ENCODE assay signal across 9 cellular contexts in the genomic region with DNA sequence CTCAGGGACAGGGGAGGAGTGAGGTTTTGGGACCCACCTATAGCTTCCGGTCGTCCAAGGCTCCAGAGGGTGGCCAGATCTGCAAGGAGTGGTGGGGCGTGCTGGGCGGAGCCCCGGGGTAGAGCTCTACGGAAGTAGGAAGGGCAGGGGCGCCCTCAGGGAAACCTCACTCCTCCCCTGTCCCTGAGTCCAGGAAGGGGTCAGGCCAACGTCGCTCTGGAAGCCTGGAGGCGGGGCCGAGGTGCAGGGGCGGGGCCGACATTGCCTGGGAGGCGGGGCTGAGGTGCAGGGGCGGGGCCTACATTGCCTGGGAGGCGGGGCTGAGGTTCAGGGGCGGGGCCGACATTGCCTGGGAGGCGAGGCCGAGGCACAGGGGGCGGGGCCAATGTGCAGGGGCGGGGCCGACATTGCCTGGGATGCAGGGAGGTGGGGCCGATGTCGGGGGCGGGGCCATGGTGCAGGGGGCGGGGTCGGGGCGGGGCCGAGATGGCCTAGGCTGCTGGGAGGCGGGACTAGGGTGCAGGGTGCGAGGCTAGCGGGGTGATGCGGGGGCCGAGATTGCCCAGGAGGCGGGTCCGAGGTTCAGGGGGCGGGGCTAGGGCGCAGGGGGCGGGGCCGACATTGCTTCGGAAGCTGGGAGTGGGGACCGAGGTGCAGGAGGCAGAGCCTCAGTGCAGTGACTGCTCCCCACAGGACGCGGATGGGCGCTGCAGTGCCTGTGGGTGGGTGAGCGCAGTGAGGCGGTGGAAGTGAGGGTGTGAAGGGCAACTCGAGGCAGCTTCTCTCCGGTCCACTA. TPM values are rescaled to one million over a fixed set of nuclear protein-coding genes. Genes with fewer than 3 reads are reported as not detected.
A peak's percentile ranks its signal among the peaks of the same experiment; 100 is the strongest.
DNase-seq lines count a peak whose midpoint lies in the region; ATAC-seq and TF ChIP-seq lines count a peak whose summit lies in the region.
"Had no signal": no experiment of that assay in that cellular context is flagged by ENCODE, and none has a peak within 500 bp of the region (broad histone marks: within the 10 kb centered on the region; RNA-seq: fewer than 3 reads in every experiment).

No MANE protein-coding gene starts in this region.

- POLR2A ChIA-PET in activated B cell treated with CpG ODN at 0.5 μM for 24 hours (lab: Charles Lee), result interaction anchor here (0.5 to 0.7 kb wide), 2 partner anchors 36 to 316 kb away, joined by 4 read pairs; no protein-coding TSS in a partner anchor

- peak overlapping the region; percentile 66 for H3K4me2 ChIP-seq in mammary epithelial cell (ENCODE audit: insufficient read depth, low read depth, low read length)

- BruUV-seq in mammary epithelial cell (replicated peaks; lab: Mats Ljungman, UMichigan), result no TSS peak

- peak overlapping the region in 1 of 4 donors; percentile 50 for H3K4me3 Mint-ChIP-seq in CD4-positive, CD25-positive, alpha-beta regulatory T cell
- H3K4me3 Mint-ChIP-seq in activated B cell treated with CpG ODN at 0.5 μM for 24 hours, result no peak overlapping the region

- H2AFZ ChIP-seq in mammary epithelial cell (ENCODE audit: low read depth, low read length), result peak overlapping the region; percentile 64

- no peaks in the 10 kb centered on the region for H3K36me3 Mint-ChIP-seq in CD4-positive, CD25-positive, alpha-beta regulatory T cell
- no peaks in the 10 kb centered on the region for H3K36me3 Mint-ChIP-seq in activated B cell treated with CpG ODN at 0.5 μM for 24 hours (ENCODE audit: low read depth)

- H3K4me1 ChIP-seq in CD4-positive, CD25-positive, alpha-beta regulatory T cell (ENCODE audit: control insufficient read depth, insufficient read depth, low read length, poor library complexity, severe bottlenecking), result peaks cover 16% of the 10 kb centered on the region
- no peaks in the 10 kb centered on the region for H3K4me1 ChIP-seq in mammary epithelial cell (ENCODE audit: insufficient read depth, low read length)

- H3K36me3 ChIP-seq in CD4-positive, CD25-positive, alpha-beta regulatory T cell (ENCODE audit: control insufficient read depth, insufficient read depth, low read length), result no peaks in the 10 kb centered on the region
- no peaks in the 10 kb centered on the region for H3K36me3 ChIP-seq in mammary epithelial cell (ENCODE audit: insufficient read depth, low read length)

- H3K4me1 Mint-ChIP-seq in CD4-positive, CD25-positive, alpha-beta regulatory T cell, result peaks cover 0 to 19% (median 2%) of the 10 kb centered on the region in 4 donors
- H3K4me1 Mint-ChIP-seq in activated B cell treated with CpG ODN at 0.5 μM for 24 hours, result peaks cover 9% of the 10 kb centered on the region

- dilution Hi-C loops in mammary epithelial cell (cut with HindIII; ENCODE audit: low sequenced_read_pairs), result no loop called here

- CTCF ChIA-PET in activated B cell treated with CpG ODN at 0.5 μM for 24 hours (lab: Charles Lee) (no interaction called here), mammary epithelial cell (lab: Charles Lee; ENCODE audit: low non-redundant PET) (no interaction called here)

- peaks cover 26% of the 10 kb centered on the region for H3K27me3 Mint-ChIP-seq in CD4-positive, CD25-positive, alpha-beta regulatory T cell
- peaks cover 38% of the 10 kb centered on the region for H3K27me3 Mint-ChIP-seq in activated B cell treated with CpG ODN at 0.5 μM for 24 hours

- no peak for TF ChIP-seq CTCF in activated B cell treated with CpG ODN at 0.5 μM for 24 hours (IDR thresholded peaks at IDR 0.05)
- no peak for TF ChIP-seq CTCF in mammary epithelial cell (conservative IDR thresholded peaks at IDR 0.05 in 1 of 2, IDR thresholded peaks at IDR 0.05 in 1 of 2; ENCODE audit: extremely low read depth in 1 of 2, insufficient read depth in 1 of 2, low read depth in 1 of 2, low read length in 2 of 2)

- no peak overlapping the region for H3K27ac Mint-ChIP-seq in CD4-positive, CD25-positive, alpha-beta regulatory T cell
- H3K27ac Mint-ChIP-seq in activated B cell treated with CpG ODN at 0.5 μM for 24 hours, result no peak overlapping the region

- no peak overlapping the region for H3K9ac ChIP-seq in mammary epithelial cell (ENCODE audit: insufficient read depth, low read length)

- no peak overlapping the region for H3K27ac ChIP-seq in CD4-positive, CD25-positive, alpha-beta regulatory T cell (ENCODE audit: insufficient read depth, low read length, poor library complexity, severe bottlenecking)
- H3K27ac ChIP-seq in mammary epithelial cell (ENCODE audit: insufficient read depth, low read depth, low read length), result no peak overlapping the region

- intact Hi-C loops in activated B cell treated with CpG ODN at 0.5 μM for 24 hours (cut with micrococcal nuclease), result no loop called here
- intact Hi-C loops in mammary epithelial cell (cut with micrococcal nuclease), result no loop called here

- peaks cover 0 to 5% (median 0%) of the 10 kb centered on the region in 7 donors for H3K9me3 Mint-ChIP-seq in CD4-positive, CD25-positive, alpha-beta regulatory T cell
- peaks cover 7% of the 10 kb centered on the region for H3K9me3 Mint-ChIP-seq in activated B cell treated with CpG ODN at 0.5 μM for 24 hours

- in situ Hi-C loops in mammary epithelial cell (cut with MboI; ENCODE audit: low sequenced_read_pairs in 2 of 2), result no loop called here

- peak; percentile 52 to 57 for ATAC-seq in CD4-positive, CD25-positive, alpha-beta regulatory T cell (ENCODE audit: low read depth in 2 of 2)
- ATAC-seq in activated B cell treated with CpG ODN at 0.5 μM for 24 hours (ENCODE audit: low read depth), result peak; percentile 72
- ATAC-seq in left lobe of liver, result peak; percentile 78
- no peak for ATAC-seq in HG03520 (IDR thresholded peaks at IDR 0.05; ENCODE audit: unreplicated experiment)

- no peaks in the 10 kb centered on the region for H3K9me3 ChIP-seq in CD4-positive, CD25-positive, alpha-beta regulatory T cell (ENCODE audit: control insufficient read depth in 2 of 2, low read length in 2 of 2)
- H3K9me3 ChIP-seq in mammary epithelial cell (replicated peaks; ENCODE audit: insufficient read depth, low read length), result no peaks in the 10 kb centered on the region

- WGBS in mammary epithelial cell (ENCODE audit: low coverage, missing lambda C conversion rate), result 0% methylated on average over 3 of the region's 50 CpGs

- H3K27me3 ChIP-seq in CD4-positive, CD25-positive, alpha-beta regulatory T cell (ENCODE audit: control insufficient read depth, insufficient read depth, low read length), result no peaks in the 10 kb centered on the region
- H3K27me3 ChIP-seq in mammary epithelial cell (ENCODE audit: insufficient read depth, low read length), result peaks cover 7% of the 10 kb centered on the region

- H4K20me1 ChIP-seq in mammary epithelial cell (ENCODE audit: insufficient read depth, low read length), result no peaks in the 10 kb centered on the region

- no peaks in the 10 kb centered on the region for H3K79me2 ChIP-seq in mammary epithelial cell (ENCODE audit: insufficient read depth, low read length)

- DNase-seq in CD4-positive, CD25-positive, alpha-beta regulatory T cell, result peak; percentile 39 to 53 (median 45)
- DNase-seq in Jurkat, Clone E6-1 (ENCODE audit: low read depth, low spot score), result peak; percentile 53
- DNase-seq in activated B cell treated with CpG ODN at 0.5 μM for 24 hours, result no peak
- DNase-seq in mammary epithelial cell, result peak; percentile 16
- DNase-seq in left lobe of liver (ENCODE audit: low spot score), result peak; percentile 67
- DNase-seq in stimulated activated CD8-positive, alpha-beta memory T cell treated with anti-CD3 and anti-CD28 coated beads, Interleukin-15, amount 100 ng/mL, for 48 hours (ENCODE audit: low read depth in 2 of 2), result peak; percentile 47 to 59
- no peak for DNase-seq in OCI-M2 (lab: John Stamatoyannopoulos, UW; ENCODE audit: unreplicated experiment)

- H3K4me3 ChIP-seq in CD4-positive, CD25-positive, alpha-beta regulatory T cell (ENCODE audit: low read depth, low read length), result no peak overlapping the region
- no peak overlapping the region for H3K4me3 ChIP-seq in Jurkat, Clone E6-1 (ENCODE audit: low read length)
- H3K4me3 ChIP-seq in mammary epithelial cell (replicated peaks in 1 of 3; ENCODE audit: insufficient read depth in 1 of 3, low read depth in 2 of 3, low read length in 3 of 3), result peak overlapping the region in 1 of 3 experiments; percentile 4

RNA-seq across cellular contexts. Expression of a gene that starts 4.9 kb away (rescaled TPM):
- total RNA-seq in CD4-positive, CD25-positive, alpha-beta regulatory T cell, result not detected
- polyA plus RNA-seq in CD4-positive, CD25-positive, alpha-beta regulatory T cell, result not detected
- polyA plus RNA-seq in Jurkat, Clone E6-1 (2012; ENCODE audit: insufficient read depth, insufficient read length), result 9.0 TPM
- not detected in 2 replicates for total RNA-seq in activated B cell treated with CpG ODN at 0.5 μM for 24 hours
- total RNA-seq in mammary epithelial cell, result 1 to 10 TPM in 1 of 2 donors, under 1 TPM in 1; 0.33 to 1.0 TPM
- not detected for polyA plus RNA-seq in mammary epithelial cell
- not detected for polyA minus RNA-seq in mammary epithelial cell
- total RNA-seq in left lobe of liver, result 6.6 TPM

RNA-seq across cellular contexts. Expression of a gene that starts 8.6 kb away (rescaled TPM):
- total RNA-seq in CD4-positive, CD25-positive, alpha-beta regulatory T cell, result 3.3 TPM
- polyA plus RNA-seq in CD4-positive, CD25-positive, alpha-beta regulatory T cell, result not detected
- 1.2 TPM for polyA plus RNA-seq in Jurkat, Clone E6-1 (2012; ENCODE audit: insufficient read depth, insufficient read length)
- total RNA-seq in activated B cell treated with CpG ODN at 0.5 μM for 24 hours (not detected in 2 replicates), mammary epithelial cell (not detected), left lobe of liver (not detected)
- not detected for polyA plus RNA-seq in mammary epithelial cell
- not detected for polyA minus RNA-seq in mammary epithelial cell
- total RNA-seq: frontal cortex had no signal

RNA-seq across cellular contexts. Expression of a gene that starts 27.7 kb away (rescaled TPM):
- 0.64 TPM for total RNA-seq in CD4-positive, CD25-positive, alpha-beta regulatory T cell
- 1 to 10 TPM in 1 of 4 donors, under 1 TPM in 3; 0.55 to 2.1 (median 0.71) TPM for polyA plus RNA-seq in CD4-positive, CD25-positive, alpha-beta regulatory T cell
- polyA plus RNA-seq in Jurkat, Clone E6-1 (2012; ENCODE audit: insufficient read depth, insufficient read length), result 5.1 TPM
- 2.1 and 2.2 TPM in 2 replicates for total RNA-seq in activated B cell treated with CpG ODN at 0.5 μM for 24 hours
- total RNA-seq in mammary epithelial cell, result 100 to 1,000 TPM; 127 to 140 TPM
- 72.2 TPM for polyA plus RNA-seq in mammary epithelial cell
- polyA minus RNA-seq in mammary epithelial cell, result 41.3 TPM
- 4.3 TPM for total RNA-seq in left lobe of liver

RNA-seq across cellular contexts. Expression of a gene that starts 40.8 kb away (rescaled TPM):
- total RNA-seq in CD4-positive, CD25-positive, alpha-beta regulatory T cell, result 124 TPM
- 10 to 100 TPM; 57.2 to 80.8 (median 76.9) TPM for polyA plus RNA-seq in CD4-positive, CD25-positive, alpha-beta regulatory T cell
- 66.0 TPM for polyA plus RNA-seq in Jurkat, Clone E6-1 (2012; ENCODE audit: insufficient read depth, insufficient read length)
- 75.9 and 82.7 TPM in 2 replicates for total RNA-seq in activated B cell treated with CpG ODN at 0.5 μM for 24 hours
- 10 to 100 TPM; 79.2 to 83.9 TPM for total RNA-seq in mammary epithelial cell
- 54.4 TPM for polyA plus RNA-seq in mammary epithelial cell
- 5.1 TPM for polyA minus RNA-seq in mammary epithelial cell
- 22.2 TPM for total RNA-seq in left lobe of liver

RNA-seq across cellular contexts. Expression of a gene that starts 47.1 kb away (rescaled TPM):
- not detected for total RNA-seq in CD4-positive, CD25-positive, alpha-beta regulatory T cell
- polyA plus RNA-seq in CD4-positive, CD25-positive, alpha-beta regulatory T cell, result not detected
- not detected for polyA plus RNA-seq in Jurkat, Clone E6-1 (2012; ENCODE audit: insufficient read depth, insufficient read length)
- not detected in 2 replicates for total RNA-seq in activated B cell treated with CpG ODN at 0.5 μM for 24 hours
- 10 to 100 TPM; 15.3 to 21.0 TPM for total RNA-seq in mammary epithelial cell
- polyA plus RNA-seq in mammary epithelial cell, result 13.8 TPM
- polyA minus RNA-seq in mammary epithelial cell, result 8.1 TPM
- 0.18 TPM for total RNA-seq in left lobe of liver

Comparison
In these comparisons a context has a peak if more than half of its experiments do, and no peak if none do; other contexts are left out.
1. DNase-seq: peak in CD4-positive, CD25-positive, alpha-beta regulatory T cell (3 of 3), Jurkat, Clone E6-1 (single experiment), mammary epithelial cell (single experiment), left lobe of liver (single experiment) and stimulated activated CD8-positive, alpha-beta memory T cell treated with anti-CD3 and anti-CD28 coated beads, Interleukin-15, amount 100 ng/mL, for 48 hours (2 of 2); none in activated B cell treated with CpG ODN at 0.5 μM for 24 hours (single experiment) and OCI-M2 (single experiment).
2. RNA of a gene that starts 27.7 kb away (total RNA-seq): 127 to 140 TPM in mammary epithelial cell; 4.3 TPM in left lobe of liver (single experiment), 2.1 to 2.2 TPM in activated B cell treated with CpG ODN at 0.5 μM for 24 hours and 0.64 TPM in CD4-positive, CD25-positive, alpha-beta regulatory T cell (single experiment); every median in the first group is over 10 times any median in the second.